In the genomic region with DNA sequence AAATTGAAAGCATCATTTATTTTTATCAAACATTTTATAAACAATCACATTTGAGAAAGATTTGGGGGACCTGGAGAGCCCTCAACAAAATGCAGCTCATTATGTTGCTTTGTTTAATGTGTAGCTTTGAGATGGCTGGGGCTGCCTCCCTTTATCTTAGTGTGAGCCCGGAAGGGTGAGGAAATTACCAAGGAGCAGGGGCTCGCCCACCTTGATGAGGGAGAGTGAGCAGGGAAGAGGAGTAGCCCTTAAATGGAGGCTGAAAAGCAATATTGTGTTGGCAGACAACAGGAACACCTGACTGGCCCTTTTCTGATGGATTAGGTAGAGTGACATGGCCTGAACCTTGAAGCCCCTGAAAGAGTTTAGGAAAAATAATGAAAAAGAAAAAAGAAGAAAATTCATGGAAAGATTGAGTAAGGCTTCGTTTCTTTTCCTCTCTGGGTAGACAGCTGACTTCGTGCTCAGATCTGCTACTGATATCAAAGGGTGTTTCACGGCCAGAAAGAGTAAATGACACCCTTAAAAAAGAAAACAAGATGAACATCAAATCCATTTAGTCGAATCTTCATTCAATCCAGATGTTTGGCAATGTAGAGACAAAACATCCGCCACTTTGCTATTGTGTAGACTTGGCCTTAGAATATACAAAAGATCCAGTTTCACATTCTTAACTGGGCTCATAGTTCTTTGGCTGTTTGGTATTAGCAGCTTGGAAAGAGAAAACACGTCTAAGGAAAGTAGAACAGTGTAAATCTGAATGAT, we compare ENCODE assay signal across 15 cellular contexts.
DNase-seq lines count a peak whose midpoint lies in the region; ATAC-seq and TF ChIP-seq lines count a peak whose summit lies in the region.
"Had no signal": no experiment of that assay in that cellular context is flagged by ENCODE, and none has a peak within 500 bp of the region (broad histone marks: within the 10 kb centered on the region; RNA-seq: fewer than 3 reads in every experiment).

No MANE protein-coding gene starts in this region.

- DNase-seq in GM03348 (ENCODE audit: low spot score) (peak; percentile 36), astrocyte of the spinal cord (ENCODE audit: low read depth, low spot score) (peak; percentile 46), right atrium auricular region (ENCODE audit: low spot score) (no peak), ecto neural progenitor cell (ENCODE audit: low spot score) (no peak), NCI-H2227 treated with DMSO at 0.1 percent for 48 hours (lab: John Stamatoyannopoulos, UW) (no peak)
- DNase-seq: activated naive CD4-positive, alpha-beta T cell treated with anti-CD3 and anti-CD28 coated beads, Interleukin-2, amount 10 ng/mL, durations not matched to agents 7 days and 5 days; central memory CD4-positive, alpha-beta T cell; KBM-7; NCI-H1694 treated with DMSO at 0.1 percent for 48 hours; occipital lobe; stimulated activated CD4-positive, alpha-beta T cell treated with anti-CD3 and anti-CD28 coated beads, Interleukin-15, amount 100 ng/mL, for 24 hours; upper lobe of right lung had no signal

- H3K27ac ChIP-seq in right atrium auricular region (peak overlapping the region; percentile 54 to 60), skeletal muscle tissue (ENCODE audit: low read depth, low read length) (peak overlapping the region; percentile 54)
- H3K27ac ChIP-seq: upper lobe of right lung had no signal

- no peaks in the 10 kb centered on the region for H3K4me1 ChIP-seq in right atrium auricular region
- H3K4me1 ChIP-seq in skeletal muscle tissue (ENCODE audit: control insufficient read depth in 3 of 3, insufficient read depth in 3 of 3, low read length in 3 of 3) = no peaks in the 10 kb centered on the region
- H3K4me1 ChIP-seq: upper lobe of right lung had no signal

- H3K27me3 ChIP-seq in right atrium auricular region (no peaks in the 10 kb centered on the region), skeletal muscle tissue (ENCODE audit: control insufficient read depth in 3 of 3, insufficient read depth in 3 of 3, low read length in 3 of 3) (no peaks in the 10 kb centered on the region)
- H3K27me3 ChIP-seq: upper lobe of right lung had no signal

- H3K36me3 ChIP-seq in right atrium auricular region = no peaks in the 10 kb centered on the region
- H3K36me3 ChIP-seq in skeletal muscle tissue (ENCODE audit: control insufficient read depth in 3 of 3, insufficient read depth in 3 of 3, low read length in 3 of 3) = no peaks in the 10 kb centered on the region
- H3K36me3 ChIP-seq: upper lobe of right lung had no signal

- H3K9me3 ChIP-seq in right atrium auricular region (peaks cover 0 to 6% of the 10 kb centered on the region in 2 donors), skeletal muscle tissue (ENCODE audit: control insufficient read depth in 3 of 3, low read length in 3 of 3) (peaks cover 0 to 2% (median 0%) of the 10 kb centered on the region in 3 donors)
- H3K9me3 ChIP-seq: upper lobe of right lung had no signal

- in situ Hi-C loops in astrocyte of the spinal cord (cut with HindIII; ENCODE audit: low sequenced_read_pairs) = no loop called here

- TF ChIP-seq CTCF in astrocyte of the spinal cord (IDR thresholded peaks at IDR 0.05; ENCODE audit: low read depth, low read length) (no peak), right atrium auricular region (IDR thresholded peaks at IDR 0.05) (no peak)

- ATAC-seq in GM21723 (IDR thresholded peaks at IDR 0.05; ENCODE audit: unreplicated experiment) = no peak
- ATAC-seq in HG02759 (IDR thresholded peaks at IDR 0.05; ENCODE audit: unreplicated experiment) = no peak
- ATAC-seq: upper lobe of right lung had no signal

- H3K4me3 ChIP-seq in astrocyte of the spinal cord (ENCODE audit: low read depth, low read length) = no peak overlapping the region
- H3K4me3 ChIP-seq in right atrium auricular region = peak overlapping the region in 1 of 2 donors; percentile 22
- H3K4me3 ChIP-seq in skeletal muscle tissue (ENCODE audit: low read length in 3 of 3) = peak overlapping the region in 2 of 3 donors; percentile 1 to 39
- H3K4me3 ChIP-seq: upper lobe of right lung had no signal

- H3K9ac ChIP-seq in skeletal muscle tissue (ENCODE audit: low read depth in 1 of 3, low read length in 3 of 3) = no peak overlapping the region

Comparison
In these comparisons a context has a peak if more than half of its experiments do, and no peak if none do; other contexts are left out.
1. DNase-seq: peak in GM03348 (single experiment) and astrocyte of the spinal cord (single experiment); none in right atrium auricular region (single experiment), ecto neural progenitor cell (single experiment) and NCI-H2227 treated with DMSO at 0.1 percent for 48 hours (single experiment).